Comparison of ENCODE assay signal across 12 cellular contexts in the genomic region with DNA sequence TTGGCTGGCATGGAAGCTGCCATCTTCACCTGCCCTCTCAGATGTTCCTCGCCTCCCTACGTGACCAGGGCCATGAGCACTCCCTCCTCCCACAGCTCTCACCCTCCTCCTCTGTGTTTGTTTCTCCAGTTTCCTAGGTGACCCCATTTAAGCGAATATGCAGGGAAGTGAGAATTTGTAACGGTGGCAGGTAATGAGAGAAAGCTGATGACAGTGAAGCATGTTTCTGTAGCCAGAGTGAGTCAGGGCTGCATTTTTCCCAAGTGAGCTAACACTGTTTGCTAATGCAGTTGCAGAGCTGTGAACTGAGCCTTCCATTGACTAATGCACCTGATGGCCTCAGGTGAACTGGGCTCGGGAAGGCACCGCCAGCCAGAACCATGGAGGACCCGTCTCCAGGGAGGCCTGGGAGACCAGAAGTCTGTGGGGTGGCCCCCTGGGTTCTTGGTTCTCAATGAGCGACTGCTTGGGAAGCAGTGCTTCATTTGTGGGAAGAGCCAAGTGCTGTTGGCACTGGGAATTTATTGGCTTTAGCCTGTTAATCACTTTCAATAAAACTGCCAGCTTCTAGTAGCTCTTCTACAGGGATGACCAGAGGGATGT.
DNase-seq lines count a peak whose midpoint lies in the region; ATAC-seq and TF ChIP-seq lines count a peak whose summit lies in the region.
"Had no signal": no experiment of that assay in that cellular context is flagged by ENCODE, and none has a peak within 500 bp of the region (broad histone marks: within the 10 kb centered on the region; RNA-seq: fewer than 3 reads in every experiment).

No MANE protein-coding gene starts in this region.

- peaks cover 3% of the 10 kb centered on the region for H3K27me3 Mint-ChIP-seq in progenitor cell of endocrine pancreas

- intact Hi-C loops in left ventricle myocardium superior (cut with micrococcal nuclease): no loop called here

- peaks cover 20% of the 10 kb centered on the region for H3K4me1 ChIP-seq in foreskin keratinocyte
- H3K4me1 ChIP-seq: A549, left ventricle myocardium inferior, tibial artery had no signal

- H3K9me3 Mint-ChIP-seq in progenitor cell of endocrine pancreas (ENCODE audit: low read depth): peaks cover 1% of the 10 kb centered on the region

- no peaks in the 10 kb centered on the region for H3K27me3 ChIP-seq in foreskin keratinocyte
- H3K27me3 ChIP-seq: tibial artery had no signal

- peak; percentile 25 to 40 for DNase-seq in NCI-H2081 (lab: John Stamatoyannopoulos, UW)
- no peak for DNase-seq in NCI-H2081 treated with DMSO at 0.1 percent for 48 hours (lab: John Stamatoyannopoulos, UW)
- DNase-seq in NCI-H69 (lab: John Stamatoyannopoulos, UW): peak; percentile 9
- peak; percentile 99 for DNase-seq in foreskin keratinocyte
- no peak for DNase-seq in progenitor cell of endocrine pancreas (ENCODE audit: low spot score, unreplicated experiment)
- DNase-seq in DMS 273 (lab: John Stamatoyannopoulos, UW; ENCODE audit: unreplicated experiment): no peak
- DNase-seq in left ventricle myocardium superior: no peak
- no peak for DNase-seq in NCI-H2171 (lab: John Stamatoyannopoulos, UW)
- DNase-seq: DND-41, left ventricle myocardium inferior, tibial artery had no signal

- H3K4me1 Mint-ChIP-seq in progenitor cell of endocrine pancreas (ENCODE audit: low read depth): peaks cover 35% of the 10 kb centered on the region

- peak overlapping the region; percentile 87 for H3K27ac ChIP-seq in foreskin keratinocyte
- H3K27ac ChIP-seq: A549, left ventricle myocardium inferior, tibial artery had no signal

- H3K4me3 Mint-ChIP-seq in progenitor cell of endocrine pancreas (ENCODE audit: low read depth): no peak overlapping the region

- peak overlapping the region; percentile 95 for H3K27ac Mint-ChIP-seq in progenitor cell of endocrine pancreas

- H3K36me3 Mint-ChIP-seq in progenitor cell of endocrine pancreas (ENCODE audit: insufficient read depth): no peaks in the 10 kb centered on the region

- ATAC-seq in foreskin keratinocyte (peak; percentile 93), left ventricle myocardium superior (no peak)
- ATAC-seq: A549 had no signal

- TF ChIP-seq CTCF in foreskin keratinocyte (conservative IDR thresholded peaks at IDR 0.05): no peak
- TF ChIP-seq CTCF in progenitor cell of endocrine pancreas (IDR thresholded peaks at IDR 0.05; ENCODE audit: unreplicated experiment): no peak

Comparison
In these comparisons a context has a peak if more than half of its experiments do, and no peak if none do; other contexts are left out.
1. DNase-seq: peak in NCI-H2081 (2 of 2), NCI-H69 (single experiment) and foreskin keratinocyte (2 of 2); none in NCI-H2081 treated with DMSO at 0.1 percent for 48 hours (single experiment), progenitor cell of endocrine pancreas (single experiment), DMS 273 (single experiment), left ventricle myocardium superior (single experiment) and NCI-H2171 (single experiment).